32 cellular contexts compared by ENCODE assay signal in genomic region chr14:74542056-74542685, GRCh38.
"Had no signal": no experiment of that assay in that cellular context is flagged by ENCODE, and none has a peak within 500 bp of the region (broad histone marks: within the 10 kb centered on the region; RNA-seq: fewer than 3 reads in every experiment).

No MANE protein-coding gene starts in this region.

- H3K9me3 ChIP-seq: ascending aorta, body of pancreas, MG63 had no signal

- FAIRE-seq: bronchial epithelial cell, RCC 7860, TTC549 had no signal

- H3K27me3 ChIP-seq: ascending aorta, body of pancreas, MG63 had no signal

- H3K4me1 Mint-ChIP-seq: activated B cell treated with CpG ODN at 0.5 μM for 24 hours; activated CD4-positive, alpha-beta T cell treated with anti-CD3 and anti-CD28 coated beads, Interleukin-2, amount 10 ng/mL, durations not matched to agents 24 days and 14 days; activated CD8-positive, alpha-beta memory T cell treated with anti-CD3 and anti-CD28 coated beads, Interleukin-2, amount 10 ng/mL, durations not matched to agents 7 days and 5 days; activated naive CD4-positive, alpha-beta T cell treated with anti-CD3 and anti-CD28 coated beads, Interleukin-2, amount 50 U/mL, for 24 hours; T-cell had no signal

- ATAC-seq: activated CD8-positive, alpha-beta memory T cell treated with anti-CD3 and anti-CD28 coated beads, Interleukin-2, amount 10 ng/mL, durations not matched to agents 7 days and 5 days; body of pancreas; PC-3; T-cell had no signal

- DNase-seq: activated B cell treated with CpG ODN at 0.5 μM for 24 hours; activated CD4-positive, alpha-beta T cell treated with anti-CD3 and anti-CD28 coated beads for 1 hour; activated CD4-positive, alpha-beta T cell treated with anti-CD3 and anti-CD28 coated beads, Interleukin-2, amount 10 ng/mL, durations not matched to agents 24 days and 14 days; activated CD4-positive, alpha-beta T cell treated with anti-CD3 and anti-CD28 coated beads, Interleukin-2, amount 50 U/mL, for 48 hours; activated CD8-positive, alpha-beta memory T cell treated with anti-CD3 and anti-CD28 coated beads, Interleukin-2, amount 10 ng/mL, durations not matched to agents 7 days and 5 days; activated effector memory CD4-positive, alpha-beta T cell treated with Interleukin-2 at 50 U/mL for 16 hours; activated naive CD4-positive, alpha-beta T cell; activated T-cell treated with anti-CD3 and anti-CD28 coated beads, Interleukin-2, amount 50 U/mL, for 24 hours; body of pancreas; MG63; MV-4-11; NCI-H1092 treated with DMSO at 0.1 percent for 48 hours; NCI-H1417 treated with DMSO at 0.1 percent for 48 hours; NCI-H1694; NCI-H2029; NCI-H2107; NCI-H2171 treated with DMSO at 0.1 percent for 48 hours; NCI-H226; NCI-H526; NCI-H774; NK-92 treated with Interleukin-12 subunit alpha and Interleukin-12 subunit beta, amount 100 ng/mL, for 24 hours; PC-3; T-cell; T-helper 2 cell; T1000 had no signal

- H3K4me1 ChIP-seq: body of pancreas had no signal

- H3K27me3 Mint-ChIP-seq: activated naive CD4-positive, alpha-beta T cell treated with anti-CD3 and anti-CD28 coated beads, Interleukin-2, amount 50 U/mL, for 24 hours; activated T-cell treated with anti-CD3 and anti-CD28 coated beads, Interleukin-2, amount 50 U/mL, for 24 hours had no signal

- H3K36me3 Mint-ChIP-seq: activated CD8-positive, alpha-beta memory T cell treated with anti-CD3 and anti-CD28 coated beads, Interleukin-2, amount 10 ng/mL, durations not matched to agents 7 days and 5 days; activated naive CD4-positive, alpha-beta T cell treated with anti-CD3 and anti-CD28 coated beads, Interleukin-2, amount 50 U/mL, for 24 hours; T-cell had no signal

- H3K27ac ChIP-seq: body of pancreas, SK-N-MC had no signal

- H3K36me3 ChIP-seq: MG63 had no signal

- H3K9me3 Mint-ChIP-seq: activated B cell treated with CpG ODN at 0.5 μM for 24 hours; activated CD4-positive, alpha-beta T cell treated with anti-CD3 and anti-CD28 coated beads, Interleukin-2, amount 10 ng/mL, durations not matched to agents 24 days and 14 days; activated naive CD4-positive, alpha-beta T cell treated with anti-CD3 and anti-CD28 coated beads, Interleukin-2, amount 50 U/mL, for 24 hours; activated T-cell treated with anti-CD3 and anti-CD28 coated beads, Interleukin-2, amount 50 U/mL, for 24 hours; activated T-helper 1 cell treated with anti-CD3 and anti-CD28 coated beads, Interleukin-12 subunit alpha, Interleukin-12 subunit beta, Interleukin-2, Interleukin-4 antibody, amounts not matched to agents 30 ng/mL and 10 ng/mL and 1 ng/mL, durations not matched to agents 14 hours and 24 hours and 36 hours; T-cell had no signal

- H3K4me3 ChIP-seq: ascending aorta, body of pancreas, MG63, SK-N-MC had no signal

- H3K4me3 Mint-ChIP-seq: activated B cell treated with CpG ODN at 0.5 μM for 24 hours; activated CD4-positive, alpha-beta T cell treated with anti-CD3 and anti-CD28 coated beads, Interleukin-2, amount 10 ng/mL, durations not matched to agents 24 days and 14 days; activated CD8-positive, alpha-beta memory T cell treated with anti-CD3 and anti-CD28 coated beads, Interleukin-2, amount 10 ng/mL, durations not matched to agents 7 days and 5 days; activated naive CD4-positive, alpha-beta T cell treated with anti-CD3 and anti-CD28 coated beads, Interleukin-2, amount 50 U/mL, for 24 hours; activated T-cell treated with anti-CD3 and anti-CD28 coated beads, Interleukin-2, amount 50 U/mL, for 24 hours; activated T-helper 1 cell treated with anti-CD3 and anti-CD28 coated beads, Interleukin-12 subunit alpha, Interleukin-12 subunit beta, Interleukin-2, Interleukin-4 antibody, amounts not matched to agents 30 ng/mL and 10 ng/mL and 1 ng/mL, durations not matched to agents 14 hours and 24 hours and 36 hours; T-cell had no signal

- H3K27ac Mint-ChIP-seq: activated B cell treated with CpG ODN at 0.5 μM for 24 hours; activated CD4-positive, alpha-beta T cell treated with anti-CD3 and anti-CD28 coated beads, Interleukin-2, amount 10 ng/mL, durations not matched to agents 24 days and 14 days; activated CD8-positive, alpha-beta memory T cell treated with anti-CD3 and anti-CD28 coated beads, Interleukin-2, amount 10 ng/mL, durations not matched to agents 7 days and 5 days; activated naive CD4-positive, alpha-beta T cell treated with anti-CD3 and anti-CD28 coated beads, Interleukin-2, amount 50 U/mL, for 24 hours; activated T-cell treated with anti-CD3 and anti-CD28 coated beads, Interleukin-2, amount 50 U/mL, for 24 hours; activated T-helper 1 cell treated with anti-CD3 and anti-CD28 coated beads, Interleukin-12 subunit alpha, Interleukin-12 subunit beta, Interleukin-2, Interleukin-4 antibody, amounts not matched to agents 30 ng/mL and 10 ng/mL and 1 ng/mL, durations not matched to agents 14 hours and 24 hours and 36 hours; T-cell had no signal
